In the genomic region with DNA sequence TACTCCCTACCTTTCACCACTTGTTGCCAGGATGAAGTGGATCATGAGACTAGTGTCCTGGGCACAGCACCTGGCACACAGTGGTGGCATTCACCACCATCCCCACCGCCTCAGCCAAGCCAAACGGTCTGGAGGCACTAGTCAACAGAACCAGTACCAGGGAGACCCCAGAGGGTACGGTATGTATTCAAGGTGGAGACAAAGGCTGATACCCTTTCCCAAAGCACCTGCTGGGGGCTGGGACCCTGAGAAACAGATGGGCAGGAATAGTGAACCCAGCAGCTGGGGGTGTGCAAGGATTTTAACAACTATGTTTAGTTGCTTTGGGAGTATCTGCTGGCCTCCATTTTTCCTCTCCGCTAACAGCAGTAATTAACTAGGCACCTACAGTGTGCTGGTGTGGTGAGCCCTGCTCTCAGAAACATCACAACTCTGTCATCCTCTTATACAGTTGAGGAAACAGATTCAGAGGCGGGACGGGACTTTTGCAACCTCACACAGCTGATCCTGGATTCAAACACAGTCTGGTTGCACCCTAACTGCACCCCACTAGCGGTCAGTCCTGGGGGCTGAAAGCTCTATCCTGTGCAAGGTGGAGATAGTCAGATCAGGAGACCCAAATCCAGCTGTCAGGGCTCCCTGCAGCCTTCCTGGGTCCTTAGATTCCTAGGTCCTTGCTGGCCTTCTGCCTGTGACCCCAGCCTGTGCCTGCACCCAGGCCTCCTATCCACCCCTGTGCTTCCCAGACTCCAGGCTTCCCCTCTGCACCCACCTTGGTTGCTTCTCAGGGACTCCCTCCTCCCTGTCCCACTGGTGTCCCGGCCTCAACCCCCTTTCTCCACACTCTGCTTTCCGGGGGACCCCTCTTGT, we compare ENCODE assay signal across 8 cellular contexts. TPM values are rescaled to one million over a fixed set of nuclear protein-coding genes. Genes with fewer than 3 reads are reported as not detected.
A peak's percentile ranks its signal among the peaks of the same experiment; 100 is the strongest.
DNase-seq lines count a peak whose midpoint lies in the region; ATAC-seq, FAIRE-seq and TF ChIP-seq lines count a peak whose summit lies in the region.

No MANE protein-coding gene starts in this region.

- H2AFZ ChIP-seq in PC-3 (ENCODE audit: low read length) (peak overlapping the region; percentile 99), H1 (ENCODE audit: low read length) (no peak overlapping the region)

- peak overlapping the region; percentile 77 for H3K4me3 Mint-ChIP-seq in CD8-positive, alpha-beta T cell

- no peak for FAIRE-seq in H1 (lab: Jason Lieb, UNC)

- H3K18ac ChIP-seq in H1 (ENCODE audit: extremely low read depth, low read length), result no peak overlapping the region

- H4K20me1 ChIP-seq in PC-3 (ENCODE audit: low read length) (no peaks in the 10 kb centered on the region), H1 (replicated peaks in 1 of 2; ENCODE audit: control insufficient read depth in 1 of 2, insufficient read depth in 2 of 2, low read length in 2 of 2) (peaks cover 0 to 4% of the 10 kb centered on the region in 2 experiments)

- ATAC-seq in CD8-positive, alpha-beta T cell, result no peak
- no peak for ATAC-seq in PC-3

- H3K27me3 ChIP-seq in CD8-positive, alpha-beta T cell (ENCODE audit: insufficient read depth, low read length), result no peaks in the 10 kb centered on the region
- H3K27me3 ChIP-seq in PC-3 (ENCODE audit: low read length), result no peaks in the 10 kb centered on the region
- H3K27me3 ChIP-seq in H1 (replicated peaks in 1 of 4; ENCODE audit: control insufficient read depth in 3 of 4, extremely low read depth in 1 of 4, insufficient read depth in 3 of 4, low read length in 3 of 4), result peaks cover 3 to 18% (median 15%) of the 10 kb centered on the region in 4 experiments
- H3K27me3 ChIP-seq in ovary, result no peaks in the 10 kb centered on the region

- BruUV-seq in PC-3 (replicated peaks; lab: Mats Ljungman, UMichigan), result no TSS peak

- TF ChIP-seq RAD21 in H1 (IDR thresholded peaks at IDR 0.05 in 1 of 2, conservative IDR thresholded peaks at IDR 0.05 in 1 of 2; ENCODE audit: low read depth in 2 of 2, low read length in 2 of 2), result no peak

- TF ChIP-seq CTCF in CD8-positive, alpha-beta T cell (IDR thresholded peaks at IDR 0.05), result no peak
- no peak for TF ChIP-seq CTCF in PC-3 (conservative IDR thresholded peaks at IDR 0.05; ENCODE audit: low read depth, low read length)
- TF ChIP-seq CTCF in H1 (IDR thresholded peaks at IDR 0.05; ENCODE audit: control extremely low read depth in 1 of 3, insufficient read depth in 1 of 3, low read depth in 1 of 3, low read length in 3 of 3), result no peak
- no peak for TF ChIP-seq CTCF in ovary (IDR thresholded peaks at IDR 0.05)

- DNase-seq in CD8-positive, alpha-beta T cell, result no peak
- DNase-seq in PC-3, result no peak
- no peak for DNase-seq in H1 (ENCODE audit: low read depth in 1 of 2, low spot score in 2 of 2)
- DNase-seq in ovary, result no peak
- DNase-seq in Ammon's horn (ENCODE audit: low spot score), result no peak
- no peak for DNase-seq in cerebellar cortex (ENCODE audit: low spot score)
- no peak for DNase-seq in NCI-H2107 treated with DMSO at 0.1 percent for 48 hours (lab: John Stamatoyannopoulos, UW; ENCODE audit: unreplicated experiment)
- no peak for DNase-seq in stimulated activated CD4-positive, alpha-beta T cell treated with anti-CD3 and anti-CD28 coated beads, Interleukin-4, amount 100 ng/mL, for 4 hours

- H3K27ac Mint-ChIP-seq in CD8-positive, alpha-beta T cell, result no peak overlapping the region

- H3K4me3 ChIP-seq in CD8-positive, alpha-beta T cell (ENCODE audit: low read depth, low read length), result peak overlapping the region; percentile 97
- H3K4me3 ChIP-seq in PC-3 (ENCODE audit: low read length) (peak overlapping the region; percentile 84), H1 (ENCODE audit: extremely low read depth in 1 of 4, insufficient read depth in 2 of 4, low read depth in 3 of 4, low read length in 4 of 4) (peak overlapping the region; percentile 43 to 71 (median 44); a peak in 6 of 8 replicates), ovary (peak overlapping the region; percentile 71)

- 87% methylated on average over 9 of the region's 9 CpGs; no CpG with 5 or more reads in 1 of the 2 experiments for WGBS in H1 (ENCODE audit: extremely low coverage in 1 of 2, insufficient coverage in 1 of 2, insufficient read length in 1 of 2, insufficient replicate concordance in 2 of 2, low coverage in 1 of 2, low lambda C conversion rate in 2 of 2, missing lambda C conversion rate in 1 of 2), 2 experiments
- WGBS in ovary, 3 donors, result 73 to 78% (median 78%) methylated on average over 9 of the region's 9 CpGs

- 0 out of 2 replicates have a peak overlapping the region, but pooled peaks have one; percentile 39 for H2AK5ac ChIP-seq in H1 (ENCODE audit: low read depth, low read length)

- H4K5ac ChIP-seq in H1 (ENCODE audit: insufficient read length, low read depth, low read length), result no peak overlapping the region

- H3K9ac ChIP-seq in PC-3 (ENCODE audit: low read length) (no peak overlapping the region; the same call in 1 of the 2 replicates), H1 (replicated peaks in 1 of 4; ENCODE audit: extremely low read depth in 1 of 4, low read depth in 3 of 4, low read length in 3 of 4) (no peak overlapping the region; a peak in 1 of 7 replicates)

- H4K8ac ChIP-seq in H1 (ENCODE audit: extremely low read depth, insufficient read depth, low read length), result 0 out of 2 replicates have a peak overlapping the region, but pooled peaks have one; percentile 2

- H4K91ac ChIP-seq in H1 (replicated peaks; ENCODE audit: insufficient read length, low read length), result no peak overlapping the region

- H3K36me3 Mint-ChIP-seq in CD8-positive, alpha-beta T cell, result peaks cover 3% of the 10 kb centered on the region

- H3K23ac ChIP-seq in H1 (ENCODE audit: insufficient read length), result no peak overlapping the region

- H2BK5ac ChIP-seq in H1 (ENCODE audit: low read depth, low read length), result no peak overlapping the region

- H3K9me2 ChIP-seq in PC-3 (replicated peaks; ENCODE audit: low read length), result no peaks in the 10 kb centered on the region

- TF ChIP-seq POLR2A in H1 (IDR thresholded peaks at IDR 0.05; ENCODE audit: control extremely low read depth in 1 of 2, low read depth in 2 of 2, low read length in 2 of 2) (no peak), ovary (IDR thresholded peaks at IDR 0.05) (no peak)

- no peak overlapping the region for H3K27ac ChIP-seq in CD8-positive, alpha-beta T cell (ENCODE audit: low read depth, low read length)
- H3K27ac ChIP-seq in PC-3 (ENCODE audit: low read length), result no peak overlapping the region
- no peak overlapping the region for H3K27ac ChIP-seq in H1 (ENCODE audit: low read depth, low read length)
- peak overlapping the region; percentile 55 to 66 for H3K27ac ChIP-seq in ovary

- peaks cover 6% of the 10 kb centered on the region; the same call in 1 of the 2 replicates for H3K23me2 ChIP-seq in H1 (ENCODE audit: low read depth, low read length)

- peaks cover 16% of the 10 kb centered on the region for H3K4me1 ChIP-seq in CD8-positive, alpha-beta T cell (ENCODE audit: insufficient read depth, low read length)
- H3K4me1 ChIP-seq in PC-3 (ENCODE audit: insufficient read depth, low read length) (peaks cover 5% of the 10 kb centered on the region; the same call in 1 of the 2 replicates), H1 (replicated peaks in 1 of 4; ENCODE audit: control insufficient read depth in 3 of 4, insufficient read depth in 4 of 4, low read length in 3 of 4) (peaks cover 0 to 7% (median 3%) of the 10 kb centered on the region in 4 experiments; a peak in 4 of 7 replicates), ovary (ENCODE audit: insufficient read depth) (peaks cover 4% of the 10 kb centered on the region)

- TF ChIP-seq EP300 in H1 (IDR thresholded peaks at IDR 0.05; ENCODE audit: borderline replicate concordance in 1 of 2, low read depth in 2 of 2, low read length in 2 of 2), result no peak
- TF ChIP-seq EP300 in ovary (IDR thresholded peaks at IDR 0.05), result no peak

- H3K56ac ChIP-seq in H1 (replicated peaks; ENCODE audit: insufficient read length, low read depth, low read length), result no peak overlapping the region

- H3K9me3 ChIP-seq in CD8-positive, alpha-beta T cell (ENCODE audit: low read length), result no peaks in the 10 kb centered on the region
- H3K9me3 ChIP-seq in PC-3 (ENCODE audit: low read length) (no peaks in the 10 kb centered on the region), H1 (ENCODE audit: insufficient read depth in 2 of 2, low read depth in 1 of 2, low read length in 1 of 2) (no peaks in the 10 kb centered on the region), ovary (no peaks in the 10 kb centered on the region)

- intact Hi-C loops in CD8-positive, alpha-beta T cell (cut with DNase I, micrococcal nuclease), result loop anchor here (5.0 to 10.0 kb wide), 5 partner anchors 115 to 672 kb away; partner anchors contain the start of genes ACTL10 (in 1 of the 2), EIF2S2 (in 1 of the 2), RALY (in 1 of the 2) and ZNF341 (in 1 of the 2)
- intact Hi-C loops in PC-3 (cut with micrococcal nuclease) (loop anchor here (1.0 to 10.0 kb wide), 2 partner anchors 41 to 178 kb away; partner anchors contain the start of gene CDK5RAP1), ovary (cut with DNase I) (no loop called here)

- no peaks in the 10 kb centered on the region for H3K27me3 Mint-ChIP-seq in CD8-positive, alpha-beta T cell (ENCODE audit: low read depth)

- peak overlapping the region; percentile 95 for H3K4me2 ChIP-seq in PC-3 (ENCODE audit: low read length)
- H3K4me2 ChIP-seq in H1 (ENCODE audit: insufficient read depth in 1 of 2, low read depth in 2 of 2, low read length in 2 of 2), result peak overlapping the region; percentile 49 to 93

- H3K36me3 ChIP-seq in CD8-positive, alpha-beta T cell (ENCODE audit: insufficient read depth, low read length), result no peaks in the 10 kb centered on the region
- H3K36me3 ChIP-seq in PC-3 (ENCODE audit: low read depth, low read length) (no peaks in the 10 kb centered on the region), H1 (ENCODE audit: control insufficient read depth in 2 of 4, insufficient read depth in 4 of 4, low read length in 3 of 4) (no peaks in the 10 kb centered on the region), ovary (no peaks in the 10 kb centered on the region)

- CTCF ChIA-PET in CD8-positive, alpha-beta T cell (lab: Charles Lee), result interaction anchor here (0.6 to 1.5 kb wide), 3 partner anchors 225 to 1052 kb away, joined by 3 to 4 read pairs (median 4); no protein-coding TSS in a partner anchor
- CTCF ChIA-PET in PC-3 (lab: Charles Lee), result interaction anchor here (0.5 kb wide), 1 partner anchor 263 kb away, joined by 3 read pairs; no protein-coding TSS in a partner anchor
- CTCF ChIA-PET in H1 (lab: Charles Lee; ENCODE audit: partially characterized antibody), result interaction anchor here (1.6 kb wide), 1 partner anchor 15 kb away, joined by 5 read pairs; no protein-coding TSS in a partner anchor

- H2BK120ac ChIP-seq in H1 (replicated peaks; ENCODE audit: low read depth, low read length), result no peak overlapping the region

- no peak overlapping the region for H3K4ac ChIP-seq in H1 (replicated peaks; ENCODE audit: insufficient read length, low read depth, low read length)

- no peaks in the 10 kb centered on the region for H3K9me3 Mint-ChIP-seq in CD8-positive, alpha-beta T cell

- no peaks in the 10 kb centered on the region for H3F3A ChIP-seq in PC-3 (ENCODE audit: low read length, unreplicated experiment)

- POLR2A ChIA-PET in CD8-positive, alpha-beta T cell (lab: Charles Lee), result interaction anchor here (1.2 to 3.2 kb wide), 4 partner anchors 11 to 222 kb away, joined by 4 to 19 read pairs (median 11); partner anchors contain the start of genes CBFA2T2 and CDK5RAP1
- POLR2A ChIA-PET in PC-3 (lab: Charles Lee; ENCODE audit: unreplicated experiment), result interaction anchor here (0.6 kb wide), 1 partner anchor 1778 kb away, joined by 3 read pairs; no protein-coding TSS in a partner anchor
- POLR2A ChIA-PET in H1 (lab: Charles Lee; ENCODE audit: partially characterized antibody), result interaction anchor here (1.3 to 1.8 kb wide), 2 partner anchors 211 to 221 kb away, joined by 5 to 7 read pairs; no protein-coding TSS in a partner anchor

- no peak overlapping the region for H2BK12ac ChIP-seq in H1 (ENCODE audit: low read depth, low read length)

- no peak overlapping the region for H2BK15ac ChIP-seq in H1 (ENCODE audit: low read length)

- H3K79me2 ChIP-seq in PC-3 (ENCODE audit: low read length) (no peaks in the 10 kb centered on the region), H1 (ENCODE audit: control insufficient read depth in 1 of 2, insufficient read depth in 2 of 2, low read length in 2 of 2) (no peaks in the 10 kb centered on the region)

- no peak overlapping the region for H3K14ac ChIP-seq in H1 (ENCODE audit: insufficient read length)

- no peaks in the 10 kb centered on the region for H3K79me1 ChIP-seq in H1 (ENCODE audit: low read depth, low read length)

- no peak overlapping the region for H2BK20ac ChIP-seq in H1 (ENCODE audit: low read length)

- peaks cover 21% of the 10 kb centered on the region for H3K4me1 Mint-ChIP-seq in CD8-positive, alpha-beta T cell (ENCODE audit: low read depth)

RNA-seq across cellular contexts. Expression of gene SNTA1, which starts 1.2 kb away (rescaled TPM):
- total RNA-seq in CD8-positive, alpha-beta T cell, result 1 to 10 TPM; 3.9 to 5.5 TPM
- 25.9 and 29.4 TPM in 2 replicates for total RNA-seq in PC-3 (2014; rRNA removed)
- total RNA-seq in H1 (2021; fragmentation: NEBNext Ultra II Directional; extraction: Animal tissue kit (Norgen Biotek cat#: 25700)), result 4.5 and 5.5 TPM in 2 replicates
- polyA plus RNA-seq in H1 (2011; rRNA removed), result 8.0 and 9.0 TPM in 2 replicates
- polyA plus RNA-seq in H1 (2011; cell fraction: cytosol; rRNA removed), result 7.7 TPM
- polyA plus RNA-seq in H1 (2011; cell fraction: nucleus; rRNA removed), result 7.2 TPM
- 4.7 to 7.4 TPM (median 6.1 TPM) in 4 replicates for polyA plus RNA-seq in H1 (2012, experiment 1 of 2)
- polyA plus RNA-seq in H1 (2012, experiment 2 of 2), result 6.7 TPM
- 2.6 TPM for polyA plus RNA-seq in H1 (2013, experiment 1 of 2)
- 2.9 TPM for polyA plus RNA-seq in H1 (2013, experiment 2 of 2)
- polyA minus RNA-seq in H1 (2011; rRNA and poly(A)+ RNA removed), result 3.4 and 4.5 TPM in 2 replicates
- 3.1 TPM for polyA minus RNA-seq in H1 (2011; cell fraction: cytosol; rRNA and poly(A)+ RNA removed)
- polyA minus RNA-seq in H1 (2011; cell fraction: nucleus; rRNA and poly(A)+ RNA removed), result 1.6 TPM
- 10 to 100 TPM; 18.4 to 31.5 (median 24.2) TPM for total RNA-seq in ovary
- polyA plus RNA-seq in ovary, result 10 to 100 TPM in 1 of 2 donors, 1 to 10 TPM in 1; 6.3 to 20.2 TPM

RNA-seq across cellular contexts. Expression of gene CDK5RAP1, which starts 41.1 kb away (rescaled TPM):
- total RNA-seq in CD8-positive, alpha-beta T cell, result 10 to 100 TPM; 60.7 to 69.9 TPM
- total RNA-seq in PC-3 (2014; rRNA removed), result 31.2 and 53.4 TPM in 2 replicates
- 42.0 and 46.6 TPM in 2 replicates for total RNA-seq in H1 (2021; fragmentation: NEBNext Ultra II Directional; extraction: Animal tissue kit (Norgen Biotek cat#: 25700))
- polyA plus RNA-seq in H1 (2011; rRNA removed), result 37.8 and 42.4 TPM in 2 replicates
- 48.8 TPM for polyA plus RNA-seq in H1 (2011; cell fraction: cytosol; rRNA removed)
- polyA plus RNA-seq in H1 (2011; cell fraction: nucleus; rRNA removed), result 56.8 TPM
- polyA plus RNA-seq in H1 (2012, experiment 1 of 2), result 52.5 to 62.1 TPM (median 53.9 TPM) in 4 replicates
- 41.0 TPM for polyA plus RNA-seq in H1 (2012, experiment 2 of 2)
- 25.8 TPM for polyA plus RNA-seq in H1 (2013, experiment 1 of 2)
- 22.7 TPM for polyA plus RNA-seq in H1 (2013, experiment 2 of 2)
- polyA minus RNA-seq in H1 (2011; rRNA and poly(A)+ RNA removed), result 41.5 and 65.0 TPM in 2 replicates
- 26.4 TPM for polyA minus RNA-seq in H1 (2011; cell fraction: cytosol; rRNA and poly(A)+ RNA removed)
- polyA minus RNA-seq in H1 (2011; cell fraction: nucleus; rRNA and poly(A)+ RNA removed), result 29.0 TPM
- 10 to 100 TPM; 17.3 to 23.5 (median 19.4) TPM for total RNA-seq in ovary
- polyA plus RNA-seq in ovary, result 10 to 100 TPM; 18.4 to 31.9 TPM

RNA-seq across cellular contexts. Expression of gene CBFA2T2, which starts 47.5 kb away (rescaled TPM):
- total RNA-seq in CD8-positive, alpha-beta T cell, result 10 to 100 TPM; 12.5 to 13.7 TPM
- 9.2 and 9.7 TPM in 2 replicates for total RNA-seq in PC-3 (2014; rRNA removed)
- 11.0 and 12.9 TPM in 2 replicates for total RNA-seq in H1 (2021; fragmentation: NEBNext Ultra II Directional; extraction: Animal tissue kit (Norgen Biotek cat#: 25700))
- polyA plus RNA-seq in H1 (2011; rRNA removed), result 11.6 and 17.1 TPM in 2 replicates
- 13.3 TPM for polyA plus RNA-seq in H1 (2011; cell fraction: cytosol; rRNA removed)
- polyA plus RNA-seq in H1 (2011; cell fraction: nucleus; rRNA removed), result 23.5 TPM
- 6.5 to 9.4 TPM (median 8.2 TPM) in 4 replicates for polyA plus RNA-seq in H1 (2012, experiment 1 of 2)
- polyA plus RNA-seq in H1 (2012, experiment 2 of 2), result 2.8 TPM
- polyA plus RNA-seq in H1 (2013, experiment 1 of 2), result 5.6 TPM
- polyA plus RNA-seq in H1 (2013, experiment 2 of 2), result 5.6 TPM
- 16.8 and 20.4 TPM in 2 replicates for polyA minus RNA-seq in H1 (2011; rRNA and poly(A)+ RNA removed)
- 7.9 TPM for polyA minus RNA-seq in H1 (2011; cell fraction: cytosol; rRNA and poly(A)+ RNA removed)
- 8.4 TPM for polyA minus RNA-seq in H1 (2011; cell fraction: nucleus; rRNA and poly(A)+ RNA removed)
- total RNA-seq in ovary, result 10 to 100 TPM; 11.5 to 29.8 (median 21.5) TPM
- 10 to 100 TPM in 1 of 2 donors, 1 to 10 TPM in 1; 9.4 to 21.2 TPM for polyA plus RNA-seq in ovary

Comparison
In these comparisons a context has a peak if more than half of its experiments do, and no peak if none do; other contexts are left out.
1. H3K27ac ChIP-seq: peak in ovary (2 of 2); none in CD8-positive, alpha-beta T cell (single experiment), PC-3 (single experiment) and H1 (single experiment).
2. H3K4me3 ChIP-seq: peak in every context shown above with its lines; median percentile 97 in CD8-positive, alpha-beta T cell; 84 in PC-3; 71 in ovary; 44 in H1.
3. intact Hi-C loops: an anchor here in CD8-positive, alpha-beta T cell (5.0 to 10.0 kb wide) and PC-3 (1.0 to 10.0 kb wide); none called in ovary.